Comparison of ENCODE assay signal across 8 cellular contexts in the genomic region with DNA sequence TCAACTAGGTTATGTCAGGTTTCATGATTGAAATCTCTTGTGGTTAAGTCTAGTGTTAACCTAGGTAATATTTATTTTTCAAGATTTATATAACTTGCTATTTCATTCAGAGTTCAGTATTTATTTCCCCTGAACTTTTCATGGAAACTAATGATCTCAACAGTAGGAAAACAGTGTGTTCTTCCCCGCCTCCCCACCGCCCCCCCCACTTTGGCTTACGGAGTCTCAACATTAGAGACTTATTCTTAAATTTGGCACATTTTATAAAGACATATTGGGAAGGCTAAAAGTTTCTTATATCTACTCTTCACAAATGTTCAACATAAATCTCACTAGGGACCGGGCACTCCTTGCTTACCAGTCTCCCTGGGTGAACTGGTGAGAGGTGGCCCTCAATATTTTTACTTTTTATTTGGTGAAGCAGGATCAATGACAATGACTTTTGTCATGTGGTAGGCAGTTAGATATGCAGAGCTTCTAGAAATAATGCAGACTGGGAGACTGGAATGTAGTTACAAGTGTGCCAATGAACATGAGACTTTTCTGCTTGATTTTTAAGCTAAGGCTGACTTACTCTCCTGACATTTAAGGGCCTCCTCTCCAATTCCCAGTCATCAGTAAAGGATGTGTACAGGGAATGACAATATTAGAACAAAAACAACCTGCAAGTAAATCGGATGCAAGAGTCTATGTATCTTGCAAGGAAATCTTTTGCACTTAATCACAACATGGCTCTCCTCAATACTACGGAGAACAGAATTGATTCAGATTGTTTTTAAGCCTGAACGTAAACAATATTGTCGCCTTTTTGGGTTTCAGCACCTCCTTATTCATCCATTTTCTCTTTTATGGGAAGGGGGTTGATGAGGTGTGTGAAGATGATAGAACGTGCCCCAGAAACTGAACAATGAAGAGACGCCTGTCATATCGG. TPM values are rescaled to one million over a fixed set of nuclear protein-coding genes. Genes with fewer than 3 reads are reported as not detected.
DNase-seq lines count a peak whose midpoint lies in the region; ATAC-seq, FAIRE-seq and TF ChIP-seq lines count a peak whose summit lies in the region.

No MANE protein-coding gene starts in this region.

- CTCF ChIA-PET in AG04450 (lab: Charles Lee), result interaction anchor here (1.2 kb wide), 1 partner anchor 298 kb away, joined by 3 read pairs; no protein-coding TSS in a partner anchor
- CTCF ChIA-PET in K562 (lab: Yijun Ruan, JAX; ENCODE audit: low intra/inter-chr PET ratio), result no interaction called here

- H4K20me1 ChIP-seq in K562 (replicated peaks; ENCODE audit: control insufficient read depth, insufficient read depth, low read length), result no peaks in the 10 kb centered on the region

- POLR2A ChIA-PET in AG04450 (lab: Yijun Ruan, JAX), result no interaction called here
- POLR2A ChIA-PET in K562 (lab: Yijun Ruan, JAX), result interaction anchor here (0.5 to 0.8 kb wide), 2 partner anchors 22 to 267 kb away, joined by 3 to 4 read pairs; no protein-coding TSS in a partner anchor

- DNase-seq in AG04450 (ENCODE audit: low read depth, low spot score) (no peak), HFF-Myc (ENCODE audit: extremely low read depth, low read depth) (no peak), K562 (ENCODE audit: extremely low read depth in 1 of 4, low spot score in 3 of 4) (no peak), right lobe of liver (no peak), type B pancreatic cell (ENCODE audit: extremely low spot score, unreplicated experiment) (no peak), NCI-H1694 (lab: John Stamatoyannopoulos, UW) (no peak), H54 (ENCODE audit: insufficient read length, low spot score) (no peak), COLO668 (lab: John Stamatoyannopoulos, UW; ENCODE audit: unreplicated experiment) (no peak)

- no peaks in the 10 kb centered on the region for H3K9me1 ChIP-seq in K562 (ENCODE audit: control insufficient read depth, insufficient read depth, low read length)

- peaks cover 47% of the 10 kb centered on the region for H3K79me2 ChIP-seq in K562 (ENCODE audit: control insufficient read depth, insufficient read depth, low read length)

- peak; percentile 11 for FAIRE-seq in K562 (lab: Jason Lieb, UNC)
- FAIRE-seq in H54 (lab: Jason Lieb, UNC), result no peak

- no peaks in the 10 kb centered on the region for H3K27me3 Mint-ChIP-seq in type B pancreatic cell

- no TSS peak for BruUV-seq in K562 (replicated peaks; lab: Mats Ljungman, UMichigan)

- H3K27me3 ChIP-seq in AG04450 (ENCODE audit: control insufficient read depth, insufficient read depth, low read length) (no peaks in the 10 kb centered on the region), K562 (ENCODE audit: control insufficient read depth in 2 of 2, insufficient read depth in 2 of 2, low read length in 2 of 2) (no peaks in the 10 kb centered on the region), right lobe of liver (no peaks in the 10 kb centered on the region)

- H3K4me2 ChIP-seq in K562 (ENCODE audit: insufficient read depth, low read length), result peak overlapping the region; percentile 99

- peak overlapping the region; percentile 98 for H3K4me3 Mint-ChIP-seq in type B pancreatic cell

- intact Hi-C loops in K562 (cut with micrococcal nuclease) (loop anchor here (5.0 to 10.0 kb wide), 2 partner anchors 127 to 309 kb away; no protein-coding TSS in a partner anchor), right lobe of liver (cut with DNase I) (no loop called here)

- H3K36me3 Mint-ChIP-seq in type B pancreatic cell, result no peaks in the 10 kb centered on the region

- no peak for TF ChIP-seq POLR2A in K562 (conservative IDR thresholded peaks at IDR 0.05)
- TF ChIP-seq POLR2A in right lobe of liver (IDR thresholded peaks at IDR 0.05), result no peak
- TF ChIP-seq POLR2A in H54 (IDR thresholded peaks at IDR 0.05; ENCODE audit: low read depth, low read length), result no peak

- peak overlapping the region; percentile 84 for H3K27ac ChIP-seq in AG04450 (ENCODE audit: low read depth, low read length)
- H3K27ac ChIP-seq in K562 (ENCODE audit: extremely low read depth, low read depth, low read length), result peak overlapping the region; percentile 94
- peak overlapping the region; percentile 90 to 98 (median 97) for H3K27ac ChIP-seq in right lobe of liver

- H3K4me1 Mint-ChIP-seq in type B pancreatic cell (ENCODE audit: unreplicated experiment), result peaks cover 34% of the 10 kb centered on the region

- peak overlapping the region; percentile 96 for H2AFZ ChIP-seq in K562 (ENCODE audit: low read depth, low read length)

- TF ChIP-seq CTCF in AG04450 (IDR thresholded peaks at IDR 0.05; ENCODE audit: low read depth, low read length) (no peak), HFF-Myc (IDR thresholded peaks at IDR 0.05; ENCODE audit: low read depth, low read length, missing control alignments) (no peak), K562 (IDR thresholded peaks at IDR 0.05 in 2 of 3, conservative IDR thresholded peaks at IDR 0.05 in 1 of 3; ENCODE audit: insufficient read depth in 2 of 3, low read depth in 1 of 3, low read length in 3 of 3) (no peak), right lobe of liver (IDR thresholded peaks at IDR 0.05) (no peak), type B pancreatic cell (conservative IDR thresholded peaks at IDR 0.05) (no peak)

- H3K9me3 ChIP-seq in AG04450 (ENCODE audit: control insufficient read depth, insufficient read depth, low read length), result no peaks in the 10 kb centered on the region
- no peaks in the 10 kb centered on the region for H3K9me3 ChIP-seq in K562 (replicated peaks; ENCODE audit: control insufficient read depth, insufficient read depth, low read depth, low read length)
- H3K9me3 ChIP-seq in right lobe of liver, result no peaks in the 10 kb centered on the region

- TF ChIP-seq EP300 in K562 (IDR thresholded peaks at IDR 0.05; ENCODE audit: low read length), result no peak

- TF ChIP-seq RAD21 in K562 (CRISPR knock-in tag; conservative IDR thresholded peaks at IDR 0.05 in 1 of 2, IDR thresholded peaks at IDR 0.05 in 1 of 2), result no peak

- H3K4me3 ChIP-seq in AG04450 (ENCODE audit: low read depth, low read length), result peak overlapping the region; percentile 90
- H3K4me3 ChIP-seq in HFF-Myc (replicated peaks; ENCODE audit: low read depth, low read length), result peak overlapping the region; percentile 87
- H3K4me3 ChIP-seq in K562, result peak overlapping the region; percentile 75
- peak overlapping the region; percentile 65 to 85 (median 70) for H3K4me3 ChIP-seq in right lobe of liver

- WGBS in K562 (ENCODE audit: insufficient coverage, low coverage, missing lambda C conversion rate), result 29% methylated on average over 11 of the region's 11 CpGs
- 33% methylated on average over 11 of the region's 11 CpGs for WGBS in right lobe of liver (ENCODE audit: insufficient coverage, low coverage, low lambda C conversion rate, missing lambda C conversion rate)

- H3K9ac ChIP-seq in K562 (ENCODE audit: insufficient read depth in 1 of 2, low read depth in 2 of 2, low read length in 2 of 2), result peak overlapping the region; percentile 91 to 99; a peak in 3 of 4 replicates

- ATAC-seq in K562, result no peak
- no peak for ATAC-seq in right lobe of liver

- peak overlapping the region; percentile 97 for H3K27ac Mint-ChIP-seq in type B pancreatic cell

- in situ Hi-C loops in K562 (cut with MboI), result no loop called here

- H3K36me3 ChIP-seq in K562 (ENCODE audit: control insufficient read depth, insufficient read depth, low read length), result no peaks in the 10 kb centered on the region
- H3K36me3 ChIP-seq in right lobe of liver, result no peaks in the 10 kb centered on the region

- H3K4me1 ChIP-seq in K562 (replicated peaks in 1 of 2; ENCODE audit: control insufficient read depth in 2 of 2, insufficient read depth in 2 of 2, low read length in 2 of 2), result peaks cover 8 to 24% of the 10 kb centered on the region in 2 experiments; a peak in 4 of 5 replicates
- H3K4me1 ChIP-seq in right lobe of liver, result peaks cover 0 to 9% (median 0%) of the 10 kb centered on the region in 4 donors

- H3K9me3 Mint-ChIP-seq in type B pancreatic cell, result no peaks in the 10 kb centered on the region

TF ChIP-seq in K562, 482 proteins besides CTCF, POLR2A, EP300 and RAD21 (continues in another document):
- TF ChIP-seq ZBTB7A (IDR thresholded peaks at IDR 0.05; ENCODE audit: borderline replicate concordance, control insufficient read depth, low read depth, low read length), result no peak
- TF ChIP-seq CSDE1 (IDR thresholded peaks at IDR 0.05), result 0 out of 4 replicates have a peak, but pooled peaks of 1 of the 2 experiments have one; percentile 0
- TF ChIP-seq ZC3H8 (IDR thresholded peaks at IDR 0.05), result no peak
- TF ChIP-seq KLF13 (tag; IDR thresholded peaks at IDR 0.05; ENCODE audit: borderline replicate concordance, low read depth), result no peak
- no peak for TF ChIP-seq ZNF41 (CRISPR knock-in tag; conservative IDR thresholded peaks at IDR 0.05)
- TF ChIP-seq JUNB (CRISPR knock-in tag; conservative IDR thresholded peaks at IDR 0.05), result no peak
- no peak for TF ChIP-seq ZSCAN29 (IDR thresholded peaks at IDR 0.05)

RNA-seq across cellular contexts. Expression of a gene that starts 1.6 kb away (rescaled TPM):
- 37.2 and 40.7 TPM in 2 replicates for polyA plus RNA-seq in AG04450 (2011; rRNA removed)
- 46.9 and 64.2 TPM in 2 replicates for polyA minus RNA-seq in AG04450 (2011; rRNA and poly(A)+ RNA removed)
- total RNA-seq in K562 (2011; cell fraction: chromatin; rRNA removed; ENCODE audit: low replicate concordance), result 46.5 and 92.7 TPM in 2 replicates
- total RNA-seq in K562 (2011; cell fraction: nucleolus; rRNA removed), result 15.8 and 24.2 TPM in 2 replicates
- total RNA-seq in K562 (2011; cell fraction: nucleoplasm; rRNA removed), result 44.9 and 65.8 TPM in 2 replicates
- total RNA-seq in K562 (2014; rRNA removed), result 16.9 and 18.7 TPM in 2 replicates
- 31.5 and 34.8 TPM in 2 replicates for total RNA-seq in K562 (2014; rRNA removed; fragmentation: Illumina TruSeq; extraction: Trizol)
- total RNA-seq in K562 (2015; rRNA removed; fragmentation: Illumina TruSeq; extraction: Trizol), result 35.3 and 38.4 TPM in 2 replicates
- total RNA-seq in K562 (2021), result 31.3 and 31.5 TPM in 2 replicates
- polyA plus RNA-seq in K562 (2011; rRNA removed), result 17.8 and 18.4 TPM in 2 replicates
- 5.7 and 13.3 TPM in 2 replicates for polyA plus RNA-seq in K562 (2011; cell fraction: cytosol; rRNA removed)
- polyA plus RNA-seq in K562 (2011; cell fraction: nucleus; rRNA removed), result 14.4 and 19.1 TPM in 2 replicates
- 16.9 and 18.7 TPM in 2 replicates for polyA plus RNA-seq in K562 (2012)
- 22.2 and 23.3 TPM in 2 replicates for polyA plus RNA-seq in K562 (2014; fragmentation: Illumina TruSeq; extraction: Trizol)
- polyA plus RNA-seq in K562 (2014; fragmentation: Nextera tagmentation; extraction: Ambion mirVana), result 1 to 10 TPM; 4.2 to 4.6 TPM
- polyA plus RNA-seq in K562 (2014; rRNA removed), result 10.1 and 11.9 TPM in 2 replicates
- 52.7 and 61.3 TPM in 2 replicates for polyA minus RNA-seq in K562 (2011; rRNA and poly(A)+ RNA removed)
- 15.5 and 17.9 TPM in 2 replicates for polyA minus RNA-seq in K562 (2011; cell fraction: cytosol; rRNA and poly(A)+ RNA removed)
- 23.6 and 55.3 TPM in 2 replicates for polyA minus RNA-seq in K562 (2011; cell fraction: nucleus; rRNA and poly(A)+ RNA removed)
- 10 to 100 TPM; 24.6 to 39.2 (median 31.2) TPM for total RNA-seq in right lobe of liver
- 47.8 and 56.1 TPM in 2 replicates for total RNA-seq in type B pancreatic cell (ENCODE audit: low replicate concordance)
